In genomic region chr11:15816270-15816871, GRCh38 we compare ENCODE assay signal across 9 cellular contexts.
DNase-seq lines count a peak whose midpoint lies in the region; ATAC-seq, FAIRE-seq and TF ChIP-seq lines count a peak whose summit lies in the region.
"Had no signal": no experiment of that assay in that cellular context is flagged by ENCODE, and none has a peak within 500 bp of the region (broad histone marks: within the 10 kb centered on the region; RNA-seq: fewer than 3 reads in every experiment).

No MANE protein-coding gene starts in this region.

- H3K4me1 ChIP-seq in osteoblast (ENCODE audit: insufficient read depth, low read length): peaks cover 31% of the 10 kb centered on the region
- H3K4me1 ChIP-seq in Peyer's patch: peaks cover 0 to 32% (median 0%) of the 10 kb centered on the region in 4 donors

- no peaks in the 10 kb centered on the region for H3K36me3 ChIP-seq in osteoblast (ENCODE audit: insufficient read depth, low read length)
- H3K36me3 ChIP-seq in Peyer's patch: no peaks in the 10 kb centered on the region

- H3K4me3 ChIP-seq in osteoblast (ENCODE audit: insufficient read depth, low read length): peak overlapping the region; percentile 21
- H3K4me3 ChIP-seq in Peyer's patch: no peak overlapping the region

- H3K27ac ChIP-seq in osteoblast (ENCODE audit: low read depth, low read length): peak overlapping the region; percentile 99
- no peak overlapping the region for H3K27ac ChIP-seq in Peyer's patch

- H2AFZ ChIP-seq in osteoblast (ENCODE audit: low read length): peak overlapping the region; percentile 76

- H4K20me1 ChIP-seq in osteoblast (ENCODE audit: insufficient read depth, low read length): no peaks in the 10 kb centered on the region

- no peak for TF ChIP-seq POLR2A in Peyer's patch (IDR thresholded peaks at IDR 0.05)

- peak overlapping the region; percentile 82 for H3K4me2 ChIP-seq in osteoblast (ENCODE audit: insufficient read depth, low read length)

- peak; percentile 73 for DNase-seq in EH (ENCODE audit: low read depth)
- peak; percentile 58 to 86 for DNase-seq in NOMO-1 (lab: John Stamatoyannopoulos, UW; ENCODE audit: unreplicated experiment in 2 of 2)
- DNase-seq in osteoblast (ENCODE audit: insufficient read length, low spot score, missing footprints): no peak
- DNase-seq in Peyer's patch: no peak
- no peak for DNase-seq in activated CD8-positive, alpha-beta memory T cell treated with anti-CD3 and anti-CD28 coated beads, Interleukin-2, amount 50 U/mL, for 4 hours
- no peak for DNase-seq in NCI-H1436 (lab: John Stamatoyannopoulos, UW)
- DNase-seq: activated naive CD4-positive, alpha-beta T cell had no signal

- H3K9me3 ChIP-seq in osteoblast (ENCODE audit: low read depth, low read length): no peaks in the 10 kb centered on the region
- no peaks in the 10 kb centered on the region for H3K9me3 ChIP-seq in Peyer's patch

- H3K79me2 ChIP-seq in osteoblast (ENCODE audit: insufficient read depth, low read length): no peaks in the 10 kb centered on the region

- TF ChIP-seq CTCF in osteoblast (IDR thresholded peaks at IDR 0.05; ENCODE audit: extremely low read depth, low read depth, low read length) (no peak), Peyer's patch (IDR thresholded peaks at IDR 0.05) (no peak)

- peak; percentile 77 for FAIRE-seq in endometrium (lab: Jason Lieb, UNC)

- H3K27me3 ChIP-seq in osteoblast (ENCODE audit: insufficient read depth, low read length) (no peaks in the 10 kb centered on the region), Peyer's patch (no peaks in the 10 kb centered on the region)

- no peak for ATAC-seq in GM19023 (IDR thresholded peaks at IDR 0.05; ENCODE audit: unreplicated experiment)

Comparison
In these comparisons a context has a peak if more than half of its experiments do, and no peak if none do; other contexts are left out.
1. DNase-seq: peak in EH (single experiment) and NOMO-1 (2 of 2); none in osteoblast (single experiment), Peyer's patch (0 of 3), activated CD8-positive, alpha-beta memory T cell treated with anti-CD3 and anti-CD28 coated beads, Interleukin-2, amount 50 U/mL, for 4 hours (single experiment) and NCI-H1436 (single experiment).